Comparison of ENCODE assay signal across 9 cellular contexts in genomic region chr17:41959336-41960095, GRCh38. TPM values are rescaled to one million over a fixed set of nuclear protein-coding genes. Genes with fewer than 3 reads are reported as not detected.
DNase-seq lines count a peak whose midpoint lies in the region; ATAC-seq and TF ChIP-seq lines count a peak whose summit lies in the region.
"Had no signal": no experiment of that assay in that cellular context is flagged by ENCODE, and none has a peak within 500 bp of the region (broad histone marks: within the 10 kb centered on the region; RNA-seq: fewer than 3 reads in every experiment).

No MANE protein-coding gene starts in this region.

- H4K12ac ChIP-seq in trophoblast cell (ENCODE audit: low read depth, low read length), result no peak overlapping the region

- CTCF ChIA-PET in A673 (lab: Charles Lee), result interaction anchor here (0.6 to 1.3 kb wide), 3 partner anchors 29 to 222 kb away, joined by 3 to 4 read pairs (median 3); partner anchors contain the start of gene ODAD4

- no peaks in the 10 kb centered on the region for H3K79me2 ChIP-seq in OCI-LY3 (ENCODE audit: low read length)
- H3K79me2 ChIP-seq in trophoblast cell (ENCODE audit: control insufficient read depth, insufficient read depth, low read length, poor library complexity), result no peaks in the 10 kb centered on the region

- no peak overlapping the region for H2AK5ac ChIP-seq in trophoblast cell (ENCODE audit: low read length)

- H3K4me2 ChIP-seq in OCI-LY3 (ENCODE audit: low read length) (no peak overlapping the region), trophoblast cell (ENCODE audit: low read length) (no peak overlapping the region)

- TF ChIP-seq POLR2A in erythroblast (IDR thresholded peaks at IDR 0.05; ENCODE audit: low read length), result no peak

- no peak overlapping the region for H4K8ac ChIP-seq in trophoblast cell (ENCODE audit: low read depth, low read length)

- H3K9me3 ChIP-seq in A673 (ENCODE audit: low read depth, low read length, poor library complexity, severe bottlenecking) (no peaks in the 10 kb centered on the region), OCI-LY3 (ENCODE audit: insufficient read depth, low read length) (no peaks in the 10 kb centered on the region), trophoblast cell (ENCODE audit: insufficient read depth, low read depth, low read length) (peaks cover 3% of the 10 kb centered on the region)
- H3K9me3 ChIP-seq: gastrocnemius medialis had no signal

- H3K14ac ChIP-seq in trophoblast cell (ENCODE audit: low read length), result no peak overlapping the region

- H3K9ac ChIP-seq in OCI-LY3 (ENCODE audit: low read length) (no peak overlapping the region), trophoblast cell (ENCODE audit: low read length) (no peak overlapping the region)

- no peak overlapping the region for H4K91ac ChIP-seq in trophoblast cell (ENCODE audit: low read depth, low read length)

- BruUV-seq in A673 (replicated peaks; lab: Mats Ljungman, UMichigan), result no TSS peak

- TF ChIP-seq CTCF in A673 (conservative IDR thresholded peaks at IDR 0.05; ENCODE audit: low read depth, low read length), result 0 out of 2 replicates have a peak, but pooled peaks have one; percentile 31
- TF ChIP-seq CTCF in GM12875 (IDR thresholded peaks at IDR 0.05; ENCODE audit: borderline replicate concordance, insufficient read depth, low read depth, low read length), result peak; percentile 29; the same call in 1 of the 2 replicates
- peak; percentile 54 for TF ChIP-seq CTCF in OCI-LY3 (IDR thresholded peaks at IDR 0.05; ENCODE audit: low read depth, low read length)

- H3K4me3 ChIP-seq in A673 (ENCODE audit: low read depth, low read length, poor library complexity, severe bottlenecking) (no peak overlapping the region), GM12875 (ENCODE audit: low read depth, low read length) (no peak overlapping the region), OCI-LY3 (ENCODE audit: low read length) (no peak overlapping the region), trophoblast cell (ENCODE audit: low read depth, low read length) (no peak overlapping the region)
- H3K4me3 ChIP-seq: gastrocnemius medialis had no signal

- no CpG with 5 or more reads among the region's 17 CpGs for WGBS in trophoblast cell (ENCODE audit: extremely low coverage, insufficient coverage, insufficient read length)

- H4K20me1 ChIP-seq in OCI-LY3 (ENCODE audit: insufficient read depth, low read length), result no peaks in the 10 kb centered on the region

- no peak for ATAC-seq in HG02852 (IDR thresholded peaks at IDR 0.05; ENCODE audit: unreplicated experiment)
- no peak for ATAC-seq in GM19455 (IDR thresholded peaks at IDR 0.05; ENCODE audit: unreplicated experiment)

- POLR2A ChIA-PET in A673 (lab: Charles Lee; ENCODE audit: low non-redundant PET), result no interaction called here

- H2AFZ ChIP-seq in OCI-LY3 (ENCODE audit: low read depth, low read length) (no peak overlapping the region), trophoblast cell (ENCODE audit: insufficient read depth, low read length, poor library complexity) (no peak overlapping the region)

- H3K27me3 ChIP-seq in A673 (replicated peaks; ENCODE audit: insufficient read depth, low read depth, low read length, poor library complexity), result no peaks in the 10 kb centered on the region
- H3K27me3 ChIP-seq in OCI-LY3 (ENCODE audit: low read depth, low read length), result 0 out of 2 replicates have a peak, but pooled peaks cover 7% of the 10 kb centered on the region
- no peaks in the 10 kb centered on the region for H3K27me3 ChIP-seq in trophoblast cell (ENCODE audit: insufficient read depth, low read length)
- H3K27me3 ChIP-seq: gastrocnemius medialis had no signal

- no peak overlapping the region for H3K23ac ChIP-seq in trophoblast cell (ENCODE audit: low read length)

- DNase-seq in A673 (ENCODE audit: low spot score) (peak; percentile 27), erythroblast (lab: John Stamatoyannopoulos, UW) (peak; percentile 75 to 77), trophoblast cell (peak; percentile 43 to 58), NCI-H510A (lab: John Stamatoyannopoulos, UW) (no peak)
- DNase-seq: gastrocnemius medialis had no signal

- H2BK120ac ChIP-seq in trophoblast cell (ENCODE audit: insufficient read depth, low read length, poor library complexity), result no peak overlapping the region

- no peak overlapping the region for H3K18ac ChIP-seq in trophoblast cell (ENCODE audit: low read length)

- no peak overlapping the region for H2BK12ac ChIP-seq in trophoblast cell (ENCODE audit: low read length)

- H3K79me1 ChIP-seq in trophoblast cell (ENCODE audit: low read length), result peaks cover 2% of the 10 kb centered on the region

- no peaks in the 10 kb centered on the region for H3K4me1 ChIP-seq in A673 (ENCODE audit: insufficient read depth, low read length, poor library complexity, severe bottlenecking)
- H3K4me1 ChIP-seq in OCI-LY3 (ENCODE audit: low read length), result peaks cover 4% of the 10 kb centered on the region
- peaks cover 0 to 11% of the 10 kb centered on the region in 2 experiments for H3K4me1 ChIP-seq in trophoblast cell (ENCODE audit: control insufficient read depth in 1 of 2, insufficient read depth in 2 of 2, low read length in 2 of 2)

- H3K36me3 ChIP-seq in A673 (ENCODE audit: insufficient read depth, low read length, poor library complexity, severe bottlenecking), result no peaks in the 10 kb centered on the region
- H3K36me3 ChIP-seq in OCI-LY3 (replicated peaks; ENCODE audit: low read depth, low read length), result no peaks in the 10 kb centered on the region
- no peaks in the 10 kb centered on the region for H3K36me3 ChIP-seq in trophoblast cell (ENCODE audit: control insufficient read depth in 1 of 2, insufficient read depth in 2 of 2, low read length in 2 of 2)
- H3K36me3 ChIP-seq: gastrocnemius medialis had no signal

- no peak overlapping the region for H3K4ac ChIP-seq in trophoblast cell (ENCODE audit: low read depth, low read length)

- no peak overlapping the region for H2BK5ac ChIP-seq in trophoblast cell (ENCODE audit: low read depth, low read length, poor library complexity)

- H3K27ac ChIP-seq in A673 (ENCODE audit: low read depth, low read length, poor library complexity, severe bottlenecking), result no peak overlapping the region
- H3K27ac ChIP-seq in OCI-LY3 (ENCODE audit: low read length), result no peak overlapping the region
- H3K27ac ChIP-seq in trophoblast cell (ENCODE audit: low read depth, low read length), result no peak overlapping the region
- H3K27ac ChIP-seq: gastrocnemius medialis had no signal

- intact Hi-C loops in A673 (cut with micrococcal nuclease; ENCODE audit: unreplicated experiment), result loop anchor here (2.0 kb wide), 1 partner anchor 221 kb away; no protein-coding TSS in a partner anchor

RNA-seq across cellular contexts. Expression of gene CNP, which starts 7.1 kb away (rescaled TPM):
- total RNA-seq in A673 (2021), result 55.5 and 55.6 TPM in 2 replicates
- 28.0 and 28.5 TPM in 2 replicates for polyA plus RNA-seq in trophoblast cell (2013)

RNA-seq across cellular contexts. Expression of gene ODAD4, which starts 29.1 kb away (rescaled TPM):
- total RNA-seq in A673 (2021), result 0.97 and 1.8 TPM in 2 replicates
- polyA plus RNA-seq in trophoblast cell (2013), result 0.74 and 0.75 TPM in 2 replicates

RNA-seq across cellular contexts. Expression of gene ACLY, which starts 40.8 kb away (rescaled TPM):
- total RNA-seq in A673 (2021), result 175 and 191 TPM in 2 replicates
- 147 TPM in 2 replicates for polyA plus RNA-seq in trophoblast cell (2013)

RNA-seq across cellular contexts. Expression of gene DNAJC7, which starts 57.7 kb away (rescaled TPM):
- 77.4 and 94.6 TPM in 2 replicates for total RNA-seq in A673 (2021)
- 73.2 and 73.8 TPM in 2 replicates for polyA plus RNA-seq in trophoblast cell (2013)
